In genomic region chr9:19286634-19287188, GRCh38 we compare ENCODE assay signal across 16 cellular contexts. TPM values are rescaled to one million over a fixed set of nuclear protein-coding genes. Genes with fewer than 3 reads are reported as not detected.
DNase-seq lines count a peak whose midpoint lies in the region; ATAC-seq, FAIRE-seq and TF ChIP-seq lines count a peak whose summit lies in the region.
"Had no signal": no experiment of that assay in that cellular context is flagged by ENCODE, and none has a peak within 500 bp of the region (broad histone marks: within the 10 kb centered on the region; RNA-seq: fewer than 3 reads in every experiment).

No MANE protein-coding gene starts in this region.

- H3K27ac ChIP-seq in K562 (ENCODE audit: extremely low read depth, low read depth, low read length) (no peak overlapping the region), upper lobe of left lung (no peak overlapping the region)
- H3K27ac ChIP-seq: gastroesophageal sphincter, thoracic aorta had no signal

- H2AFZ ChIP-seq in K562 (ENCODE audit: low read depth, low read length) = no peak overlapping the region

- CTCF ChIA-PET in K562 (lab: Yijun Ruan, JAX; ENCODE audit: low intra/inter-chr PET ratio) = no interaction called here

- H3K36me3 ChIP-seq in K562 (ENCODE audit: control insufficient read depth, insufficient read depth, low read length) (peaks cover 13% of the 10 kb centered on the region; the same call in 1 of the 3 replicates), upper lobe of left lung (peaks cover 0 to 27% (median 3%) of the 10 kb centered on the region in 4 donors)

- H3K4me3 ChIP-seq in LNCaP clone FGC (ENCODE audit: low read depth, low read length) (no peak overlapping the region), K562 (no peak overlapping the region), upper lobe of left lung (no peak overlapping the region)
- H3K4me3 ChIP-seq: gastroesophageal sphincter, thoracic aorta had no signal

- no peak overlapping the region for H3K27ac Mint-ChIP-seq in chondrocyte (ENCODE audit: unreplicated experiment)
- H3K27ac Mint-ChIP-seq: activated CD4-positive, alpha-beta memory T cell treated with anti-CD3 and anti-CD28 coated beads, Interleukin-2, amount 10 ng/mL, durations not matched to agents 7 days and 5 days; activated T-helper 2 cell treated with anti-CD3 and anti-CD28 coated beads, Interferon-gamma antibody, Interleukin-2, Interleukin-4, amounts not matched to agents 10 μg/mL and 5 μg/mL and 100 μg/mL, durations not matched to agents 14 hours and 24 hours and 36 hours; B cell had no signal

- POLR2A ChIA-PET in K562 (lab: Yijun Ruan, JAX) = interaction anchor here (0.6 kb wide), 1 partner anchor 164 kb away, joined by 4 read pairs; no protein-coding TSS in a partner anchor

- no peak for TF ChIP-seq RAD21 in K562 (CRISPR knock-in tag; conservative IDR thresholded peaks at IDR 0.05 in 1 of 2, IDR thresholded peaks at IDR 0.05 in 1 of 2)

- H3K9me1 ChIP-seq in K562 (ENCODE audit: control insufficient read depth, insufficient read depth, low read length) = no peaks in the 10 kb centered on the region

- no peak for TF ChIP-seq EP300 in K562 (IDR thresholded peaks at IDR 0.05; ENCODE audit: low read length)
- TF ChIP-seq EP300 in upper lobe of left lung (IDR thresholded peaks at IDR 0.05) = no peak

- DNase-seq in EH (ENCODE audit: low read depth) (peak; percentile 20), LNCaP clone FGC (ENCODE audit: low read depth) (peak; percentile 53), K562 (ENCODE audit: extremely low read depth in 1 of 4, low spot score in 3 of 4) (peak in 2 of 4 experiments; percentile 6 to 23), left colon (peak; percentile 78 to 82), chondrocyte (ENCODE audit: low spot score) (no peak), upper lobe of left lung (no peak)
- no peak for DNase-seq in activated naive CD4-positive, alpha-beta T cell treated with anti-CD3 and anti-CD28 coated beads, Interleukin-2, amount 50 U/mL, for 16 hours
- DNase-seq: activated CD4-positive, alpha-beta memory T cell treated with anti-CD3 and anti-CD28 coated beads, Interleukin-2, amount 10 ng/mL, durations not matched to agents 7 days and 5 days; GOT3; NCI-H1930; posterior cingulate gyrus had no signal

- TF ChIP-seq POLR2A in K562 (conservative IDR thresholded peaks at IDR 0.05) (no peak), upper lobe of left lung (IDR thresholded peaks at IDR 0.05) (no peak)

- H3K9ac ChIP-seq in K562 (ENCODE audit: insufficient read depth in 1 of 2, low read depth in 2 of 2, low read length in 2 of 2) = no peak overlapping the region

- no TSS peak for BruUV-seq in K562 (replicated peaks; lab: Mats Ljungman, UMichigan)

- H3K4me1 ChIP-seq in K562 (replicated peaks in 1 of 2; ENCODE audit: control insufficient read depth in 2 of 2, insufficient read depth in 2 of 2, low read length in 2 of 2) = peaks cover 0 to 11% of the 10 kb centered on the region in 2 experiments; a peak in 4 of 5 replicates
- peaks cover 6 to 21% (median 7%) of the 10 kb centered on the region in 4 donors for H3K4me1 ChIP-seq in upper lobe of left lung

- no peak overlapping the region for H3K4me3 Mint-ChIP-seq in chondrocyte (ENCODE audit: unreplicated experiment)
- H3K4me3 Mint-ChIP-seq: activated CD4-positive, alpha-beta memory T cell treated with anti-CD3 and anti-CD28 coated beads, Interleukin-2, amount 10 ng/mL, durations not matched to agents 7 days and 5 days; B cell had no signal

- no peaks in the 10 kb centered on the region for H3K9me3 Mint-ChIP-seq in chondrocyte (ENCODE audit: low read depth)
- H3K9me3 Mint-ChIP-seq: activated CD4-positive, alpha-beta memory T cell treated with anti-CD3 and anti-CD28 coated beads, Interleukin-2, amount 10 ng/mL, durations not matched to agents 7 days and 5 days; activated T-helper 2 cell treated with anti-CD3 and anti-CD28 coated beads, Interferon-gamma antibody, Interleukin-2, Interleukin-4, amounts not matched to agents 10 μg/mL and 5 μg/mL and 100 μg/mL, durations not matched to agents 14 hours and 24 hours and 36 hours had no signal

- no peaks in the 10 kb centered on the region for H3K9me3 ChIP-seq in K562 (replicated peaks; ENCODE audit: control insufficient read depth, insufficient read depth, low read depth, low read length)
- no peaks in the 10 kb centered on the region for H3K9me3 ChIP-seq in upper lobe of left lung
- H3K9me3 ChIP-seq: gastroesophageal sphincter, thoracic aorta had no signal

- FAIRE-seq in K562 (lab: Jason Lieb, UNC) = no peak

- ATAC-seq in K562 = peak; percentile 32; the same call in 2 of the 3 replicates
- peak; percentile 90 for ATAC-seq in left colon
- ATAC-seq in HG03354 (IDR thresholded peaks at IDR 0.05; ENCODE audit: poor library complexity, severe bottlenecking, unreplicated experiment) = no peak
- ATAC-seq in upper lobe of left lung (ENCODE audit: low FRiP score in 2 of 2) = no peak
- ATAC-seq: gastroesophageal sphincter had no signal

- peaks cover 13% of the 10 kb centered on the region for H3K36me3 Mint-ChIP-seq in chondrocyte (ENCODE audit: low read depth)

- in situ Hi-C loops in K562 (cut with MboI) = no loop called here

- WGBS in K562 (ENCODE audit: insufficient coverage, low coverage, missing lambda C conversion rate) = 7% methylated on average over 5 of the region's 5 CpGs
- WGBS in upper lobe of left lung, 2 donors = 33 to 45% methylated on average over 5 of the region's 5 CpGs

- H3K4me1 Mint-ChIP-seq in chondrocyte (ENCODE audit: low read depth) = peaks cover 32% of the 10 kb centered on the region

- peak overlapping the region; percentile 13; the same call in 1 of the 2 replicates for H3K4me2 ChIP-seq in K562 (ENCODE audit: insufficient read depth, low read length)

- no peaks in the 10 kb centered on the region for H4K20me1 ChIP-seq in K562 (replicated peaks; ENCODE audit: control insufficient read depth, insufficient read depth, low read length)

- peaks cover 37% of the 10 kb centered on the region for H3K79me2 ChIP-seq in K562 (ENCODE audit: control insufficient read depth, insufficient read depth, low read length)

- H3K27me3 Mint-ChIP-seq in chondrocyte (ENCODE audit: low read depth) = no peaks in the 10 kb centered on the region
- H3K27me3 Mint-ChIP-seq: activated CD4-positive, alpha-beta memory T cell treated with anti-CD3 and anti-CD28 coated beads, Interleukin-2, amount 10 ng/mL, durations not matched to agents 7 days and 5 days; B cell had no signal

- intact Hi-C loops in K562 (cut with micrococcal nuclease) (no loop called here), left colon (cut with DNase I, micrococcal nuclease) (no loop called here)

- no peak for TF ChIP-seq CTCF in LNCaP clone FGC (IDR thresholded peaks at IDR 0.05; ENCODE audit: control insufficient read depth, extremely low read depth, insufficient read depth)
- no peak for TF ChIP-seq CTCF in K562 (IDR thresholded peaks at IDR 0.05 in 2 of 3, conservative IDR thresholded peaks at IDR 0.05 in 1 of 3; ENCODE audit: insufficient read depth in 2 of 3, low read depth in 1 of 3, low read length in 3 of 3)
- no peak for TF ChIP-seq CTCF in chondrocyte (IDR thresholded peaks at IDR 0.05)
- TF ChIP-seq CTCF in upper lobe of left lung (IDR thresholded peaks at IDR 0.05) = no peak

- H3K27me3 ChIP-seq in K562 (ENCODE audit: control insufficient read depth in 2 of 2, insufficient read depth in 2 of 2, low read length in 2 of 2) (no peaks in the 10 kb centered on the region), upper lobe of left lung (no peaks in the 10 kb centered on the region)
- H3K27me3 ChIP-seq: gastroesophageal sphincter had no signal

TF ChIP-seq in K562, 482 proteins besides CTCF, POLR2A, EP300 and RAD21 (continues in another document):
- no peak for TF ChIP-seq SUPT5H (IDR thresholded peaks at IDR 0.05)
- TF ChIP-seq BACH1 (tag; IDR thresholded peaks at IDR 0.05) = no peak
- TF ChIP-seq SNAPC5 (CRISPR knock-in tag; IDR thresholded peaks at IDR 0.05) = no peak

RNA-seq across cellular contexts. Expression of gene DENND4C, which starts 56.2 kb away (rescaled TPM):
- 58.3 and 148 TPM in 2 replicates for total RNA-seq in K562 (2011; cell fraction: chromatin; rRNA removed; ENCODE audit: low replicate concordance)
- 21.2 and 29.9 TPM in 2 replicates for total RNA-seq in K562 (2011; cell fraction: nucleolus; rRNA removed)
- 52.6 and 70.1 TPM in 2 replicates for total RNA-seq in K562 (2011; cell fraction: nucleoplasm; rRNA removed)
- total RNA-seq in K562 (2014; rRNA removed) = 13.6 and 15.3 TPM in 2 replicates
- total RNA-seq in K562 (2014; rRNA removed; fragmentation: Illumina TruSeq; extraction: Trizol) = 24.4 and 26.2 TPM in 2 replicates
- total RNA-seq in K562 (2015; rRNA removed; fragmentation: Illumina TruSeq; extraction: Trizol) = 26.2 and 31.8 TPM in 2 replicates
- total RNA-seq in K562 (2021) = 13.8 and 13.9 TPM in 2 replicates
- 19.3 and 26.0 TPM in 2 replicates for polyA plus RNA-seq in K562 (2011; rRNA removed)
- 4.9 and 9.3 TPM in 2 replicates for polyA plus RNA-seq in K562 (2011; cell fraction: cytosol; rRNA removed)
- polyA plus RNA-seq in K562 (2011; cell fraction: nucleus; rRNA removed) = 16.9 and 17.1 TPM in 2 replicates
- 8.7 and 11.1 TPM in 2 replicates for polyA plus RNA-seq in K562 (2012)
- 12.2 and 14.5 TPM in 2 replicates for polyA plus RNA-seq in K562 (2014; fragmentation: Illumina TruSeq; extraction: Trizol)
- polyA plus RNA-seq in K562 (2014; fragmentation: Nextera tagmentation; extraction: Ambion mirVana) = 1 to 10 TPM; 4.8 to 6.7 TPM
- polyA plus RNA-seq in K562 (2014; rRNA removed) = 9.5 and 13.3 TPM in 2 replicates
- polyA minus RNA-seq in K562 (2011; rRNA and poly(A)+ RNA removed) = 63.2 and 72.7 TPM in 2 replicates
- 15.4 and 29.7 TPM in 2 replicates for polyA minus RNA-seq in K562 (2011; cell fraction: cytosol; rRNA and poly(A)+ RNA removed)
- polyA minus RNA-seq in K562 (2011; cell fraction: nucleus; rRNA and poly(A)+ RNA removed) = 39.0 and 62.6 TPM in 2 replicates
- 10 to 100 TPM; 59.6 to 67.0 TPM for total RNA-seq in left colon
- 27.0 to 32.8 TPM (median 27.1 TPM) in 3 replicates for total RNA-seq in chondrocyte
- total RNA-seq in upper lobe of left lung = 100 to 1,000 TPM in 4 of 6 donors, 10 to 100 TPM in 2; 66.1 to 181 (median 108) TPM

Comparison
In these comparisons a context has a peak if more than half of its experiments do, and no peak if none do; other contexts are left out.
1. DNase-seq: peak in EH (single experiment), LNCaP clone FGC (single experiment) and left colon (2 of 2); none in activated naive CD4-positive, alpha-beta T cell treated with anti-CD3 and anti-CD28 coated beads, Interleukin-2, amount 50 U/mL, for 16 hours (single experiment), chondrocyte (single experiment) and upper lobe of left lung (0 of 2).
2. ATAC-seq: peak in K562 (single experiment) and left colon (single experiment); none in HG03354 (single experiment) and upper lobe of left lung (0 of 2).